16 cellular contexts compared by ENCODE assay signal in the genomic region with DNA sequence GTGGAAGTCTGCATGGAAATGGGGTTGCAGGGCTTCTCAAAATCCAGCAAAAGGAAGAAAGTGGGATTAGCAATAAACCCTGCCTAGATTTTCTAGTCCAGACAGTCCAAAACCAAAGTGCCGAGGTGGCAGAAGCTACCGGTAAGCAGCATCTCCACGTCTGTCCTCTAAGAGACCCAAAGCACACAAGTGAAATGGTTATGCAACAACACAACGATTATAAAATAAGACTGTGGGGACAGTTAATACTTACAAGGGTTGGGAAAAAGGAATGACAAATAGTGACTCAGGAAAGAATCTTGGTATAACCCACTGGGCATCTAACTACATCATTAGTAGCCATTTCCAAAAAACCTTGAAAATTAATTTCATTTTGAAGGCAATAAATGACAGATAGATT. TPM values are rescaled to one million over a fixed set of nuclear protein-coding genes. Genes with fewer than 3 reads are reported as not detected.
DNase-seq lines count a peak whose midpoint lies in the region; ATAC-seq and TF ChIP-seq lines count a peak whose summit lies in the region.
"Had no signal": no experiment of that assay in that cellular context is flagged by ENCODE, and none has a peak within 500 bp of the region (broad histone marks: within the 10 kb centered on the region; RNA-seq: fewer than 3 reads in every experiment).

No MANE protein-coding gene starts in this region.

- H3K27ac ChIP-seq in right atrium auricular region = peak overlapping the region; percentile 75 to 85
- peak overlapping the region; percentile 58 to 81 for H3K27ac ChIP-seq in esophagus (ENCODE audit: low read depth in 2 of 2, low read length in 1 of 2)
- H3K27ac ChIP-seq in vagina = peak overlapping the region; percentile 78
- H3K27ac ChIP-seq in RWPE1 = no peak overlapping the region
- H3K27ac ChIP-seq: ovary had no signal

- H3K4me1 ChIP-seq in right atrium auricular region (peaks cover 0 to 78% of the 10 kb centered on the region in 2 donors), esophagus (ENCODE audit: control insufficient read depth in 2 of 2, insufficient read depth in 2 of 2, low read length in 1 of 2) (peaks cover 5 to 17% of the 10 kb centered on the region in 2 donors), vagina (peaks cover 93% of the 10 kb centered on the region)

- TF ChIP-seq CTCF in right atrium auricular region (IDR thresholded peaks at IDR 0.05) = no peak
- TF ChIP-seq CTCF in vagina (IDR thresholded peaks at IDR 0.05) = no peak
- TF ChIP-seq CTCF in RWPE1 (conservative IDR thresholded peaks at IDR 0.05; ENCODE audit: low read depth) = no peak

- no peak overlapping the region for H3K4me3 ChIP-seq in right atrium auricular region
- H3K4me3 ChIP-seq in esophagus (ENCODE audit: low read depth in 1 of 2, low read length in 2 of 2) = no peak overlapping the region
- H3K4me3 ChIP-seq in vagina = no peak overlapping the region
- H3K4me3 ChIP-seq: ovary, Peyer's patch had no signal

- no peak for DNase-seq in right atrium auricular region (ENCODE audit: low spot score)
- DNase-seq in Right ventricle myocardium inferior (ENCODE audit: missing footprints) = no peak
- DNase-seq in sciatic nerve (ENCODE audit: low spot score) = no peak
- no peak for DNase-seq in vagina (ENCODE audit: extremely low spot score in 2 of 2)
- DNase-seq in RWPE1 (ENCODE audit: low spot score) = no peak
- no peak for DNase-seq in OCI-M2 (lab: John Stamatoyannopoulos, UW; ENCODE audit: unreplicated experiment)
- DNase-seq: aorta; dermis blood vessel endothelial cell; NCI-H2029; NCI-H526 treated with DMSO at 0.1 percent for 48 hours; ovary; Peyer's patch; stimulated activated naive CD8-positive, alpha-beta T cell treated with anti-CD3 and anti-CD28 coated beads, Interleukin-15, Interleukin-2, amounts not matched to agents 100 U/mL and 50 U/mL, for 24 hours had no signal

- no peaks in the 10 kb centered on the region for H3K9me3 ChIP-seq in right atrium auricular region
- no peaks in the 10 kb centered on the region for H3K9me3 ChIP-seq in esophagus (ENCODE audit: control insufficient read depth in 2 of 2, insufficient read depth in 1 of 2, low read depth in 1 of 2, low read length in 1 of 2)
- no peaks in the 10 kb centered on the region for H3K9me3 ChIP-seq in vagina
- H3K9me3 ChIP-seq: ovary, Peyer's patch had no signal

- 68% methylated on average over 4 of the region's 4 CpGs for WGBS in esophagus, 2 donors

- H3K27me3 ChIP-seq in right atrium auricular region (no peaks in the 10 kb centered on the region), esophagus (ENCODE audit: control insufficient read depth in 1 of 2, insufficient read depth in 2 of 2, low read length in 2 of 2) (no peaks in the 10 kb centered on the region), vagina (no peaks in the 10 kb centered on the region)
- H3K27me3 ChIP-seq: ovary, Peyer's patch had no signal

- POLR2A ChIA-PET in RWPE1 (lab: Yijun Ruan, JAX; ENCODE audit: low non-redundant PET) = no interaction called here

- no peaks in the 10 kb centered on the region for H3K36me3 ChIP-seq in right atrium auricular region
- no peaks in the 10 kb centered on the region for H3K36me3 ChIP-seq in esophagus (ENCODE audit: control insufficient read depth in 2 of 2, insufficient read depth in 2 of 2, low read length in 1 of 2)
- H3K36me3 ChIP-seq in vagina = no peaks in the 10 kb centered on the region
- H3K36me3 ChIP-seq: ovary, Peyer's patch had no signal

- ATAC-seq in Right ventricle myocardium inferior (no peak), sciatic nerve (peak; percentile 14), HG03139 (IDR thresholded peaks at IDR 0.05; ENCODE audit: unreplicated experiment) (no peak)
- ATAC-seq: stimulated activated naive CD8-positive, alpha-beta T cell treated with anti-CD3 and anti-CD28 coated beads, Interleukin-15, Interleukin-2, amounts not matched to agents 100 U/mL and 50 U/mL, for 24 hours; WTC11 had no signal

- TF ChIP-seq POLR2A in vagina (IDR thresholded peaks at IDR 0.05) = no peak

- intact Hi-C loops in Right ventricle myocardium inferior (cut with DNase I) (loop anchor here (5.0 kb wide), 1 partner anchor 35 kb away; no protein-coding TSS in a partner anchor), sciatic nerve (cut with DNase I) (no loop called here), vagina (cut with DNase I) (no loop called here)

- CTCF ChIA-PET in RWPE1 (lab: Yijun Ruan, JAX) = no interaction called here

RNA-seq across cellular contexts. Expression of gene CREB3L2, which starts 24.7 kb away (rescaled TPM):
- total RNA-seq in right atrium auricular region = 10 to 100 TPM; 25.6 to 39.6 TPM
- total RNA-seq in Right ventricle myocardium inferior = 19.3 TPM
- polyA plus RNA-seq in esophagus = 1 to 10 TPM; 4.9 to 7.3 TPM
- total RNA-seq in sciatic nerve = 103 TPM
- total RNA-seq in vagina = 28.7 TPM
